1 cellular context compared by ENCODE assay signal in the genomic region with DNA sequence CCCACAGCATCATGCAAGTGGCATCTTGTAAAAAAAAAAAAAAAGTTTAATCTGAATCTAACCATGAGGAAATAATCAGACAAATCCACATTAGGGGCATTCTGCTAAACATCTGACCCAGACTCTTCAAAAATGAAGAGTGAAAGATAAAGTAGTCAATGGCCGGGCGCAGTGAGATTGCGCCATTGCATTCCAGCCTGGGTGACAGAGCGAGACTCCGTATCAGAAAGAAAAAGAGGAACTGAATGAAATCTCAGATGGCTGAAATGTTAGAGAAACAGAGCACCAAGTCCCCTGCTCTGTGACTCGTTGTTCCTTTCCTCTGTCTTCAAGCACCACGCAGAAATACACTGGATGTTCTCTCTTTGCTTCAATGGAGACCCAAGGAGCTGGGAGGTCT.
TF ChIP-seq lines count a peak whose summit lies in the region.

No MANE protein-coding gene starts in this region.

TF ChIP-seq in GM12878, 131 proteins besides CTCF, POLR2A, EP300 and RAD21:
- no peak for TF ChIP-seq TCF12 (IDR thresholded peaks at IDR 0.05; ENCODE audit: low read depth, low read length)
- no peak for TF ChIP-seq RUNX3 (IDR thresholded peaks at IDR 0.05; ENCODE audit: low read length)
- TF ChIP-seq, protein P1, sequence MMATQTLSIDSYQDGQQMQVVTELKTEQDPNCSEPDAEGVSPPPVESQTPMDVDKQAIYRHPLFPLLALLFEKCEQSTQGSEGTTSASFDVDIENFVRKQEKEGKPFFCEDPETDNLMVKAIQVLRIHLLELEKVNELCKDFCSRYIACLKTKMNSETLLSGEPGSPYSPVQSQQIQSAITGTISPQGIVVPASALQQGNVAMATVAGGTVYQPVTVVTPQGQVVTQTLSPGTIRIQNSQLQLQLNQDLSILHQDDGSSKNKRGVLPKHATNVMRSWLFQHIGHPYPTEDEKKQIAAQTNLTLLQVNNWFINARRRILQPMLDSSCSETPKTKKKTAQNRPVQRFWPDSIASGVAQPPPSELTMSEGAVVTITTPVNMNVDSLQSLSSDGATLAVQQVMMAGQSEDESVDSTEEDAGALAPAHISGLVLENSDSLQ (IDR thresholded peaks at IDR 0.05), result no peak
- no peak for TF ChIP-seq CBX5 (IDR thresholded peaks at IDR 0.05; ENCODE audit: low read depth)
- no peak for TF ChIP-seq CBX3 (IDR thresholded peaks at IDR 0.05; ENCODE audit: borderline replicate concordance, low read depth)
- TF ChIP-seq JUNB (IDR thresholded peaks at IDR 0.05), result no peak
- TF ChIP-seq POU2F2 (IDR thresholded peaks at IDR 0.05; ENCODE audit: borderline replicate concordance, low read depth, low read length), result no peak
- TF ChIP-seq CREB1 (IDR thresholded peaks at IDR 0.05; ENCODE audit: low read depth), result peak; percentile 35; the same call in 1 of the 2 replicates
- TF ChIP-seq YBX1 (IDR thresholded peaks at IDR 0.05), result no peak
- no peak for TF ChIP-seq IKZF2 (IDR thresholded peaks at IDR 0.05)
- no peak for TF ChIP-seq CHD4 (IDR thresholded peaks at IDR 0.05)
- peak; percentile 98 for TF ChIP-seq SPI1 (IDR thresholded peaks at IDR 0.05; ENCODE audit: borderline replicate concordance, insufficient read depth, low read depth, low read length)
- TF ChIP-seq CEBPB (IDR thresholded peaks at IDR 0.05; ENCODE audit: borderline replicate concordance in 1 of 2, low read depth in 2 of 2, low read length in 2 of 2), result no peak
- TF ChIP-seq ZNF622 (IDR thresholded peaks at IDR 0.05), result no peak
- no peak for TF ChIP-seq DPF2 (IDR thresholded peaks at IDR 0.05)
- TF ChIP-seq CHD2 (IDR thresholded peaks at IDR 0.05; ENCODE audit: borderline replicate concordance, low read depth, low read length), result no peak
- TF ChIP-seq NFYA (IDR thresholded peaks at IDR 0.05; ENCODE audit: borderline replicate concordance, low read depth, low read length), result no peak
- TF ChIP-seq MTA2 (IDR thresholded peaks at IDR 0.05; ENCODE audit: low read depth), result no peak
- TF ChIP-seq, protein P2, sequence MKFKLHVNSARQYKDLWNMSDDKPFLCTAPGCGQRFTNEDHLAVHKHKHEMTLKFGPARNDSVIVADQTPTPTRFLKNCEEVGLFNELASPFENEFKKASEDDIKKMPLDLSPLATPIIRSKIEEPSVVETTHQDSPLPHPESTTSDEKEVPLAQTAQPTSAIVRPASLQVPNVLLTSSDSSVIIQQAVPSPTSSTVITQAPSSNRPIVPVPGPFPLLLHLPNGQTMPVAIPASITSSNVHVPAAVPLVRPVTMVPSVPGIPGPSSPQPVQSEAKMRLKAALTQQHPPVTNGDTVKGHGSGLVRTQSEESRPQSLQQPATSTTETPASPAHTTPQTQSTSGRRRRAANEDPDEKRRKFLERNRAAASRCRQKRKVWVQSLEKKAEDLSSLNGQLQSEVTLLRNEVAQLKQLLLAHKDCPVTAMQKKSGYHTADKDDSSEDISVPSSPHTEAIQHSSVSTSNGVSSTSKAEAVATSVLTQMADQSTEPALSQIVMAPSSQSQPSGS (IDR thresholded peaks at IDR 0.05; ENCODE audit: low read length), result no peak
- TF ChIP-seq YY1 (IDR thresholded peaks at IDR 0.05; ENCODE audit: low read depth, low read length), result peak; percentile 85
- TF ChIP-seq, protein P3, sequence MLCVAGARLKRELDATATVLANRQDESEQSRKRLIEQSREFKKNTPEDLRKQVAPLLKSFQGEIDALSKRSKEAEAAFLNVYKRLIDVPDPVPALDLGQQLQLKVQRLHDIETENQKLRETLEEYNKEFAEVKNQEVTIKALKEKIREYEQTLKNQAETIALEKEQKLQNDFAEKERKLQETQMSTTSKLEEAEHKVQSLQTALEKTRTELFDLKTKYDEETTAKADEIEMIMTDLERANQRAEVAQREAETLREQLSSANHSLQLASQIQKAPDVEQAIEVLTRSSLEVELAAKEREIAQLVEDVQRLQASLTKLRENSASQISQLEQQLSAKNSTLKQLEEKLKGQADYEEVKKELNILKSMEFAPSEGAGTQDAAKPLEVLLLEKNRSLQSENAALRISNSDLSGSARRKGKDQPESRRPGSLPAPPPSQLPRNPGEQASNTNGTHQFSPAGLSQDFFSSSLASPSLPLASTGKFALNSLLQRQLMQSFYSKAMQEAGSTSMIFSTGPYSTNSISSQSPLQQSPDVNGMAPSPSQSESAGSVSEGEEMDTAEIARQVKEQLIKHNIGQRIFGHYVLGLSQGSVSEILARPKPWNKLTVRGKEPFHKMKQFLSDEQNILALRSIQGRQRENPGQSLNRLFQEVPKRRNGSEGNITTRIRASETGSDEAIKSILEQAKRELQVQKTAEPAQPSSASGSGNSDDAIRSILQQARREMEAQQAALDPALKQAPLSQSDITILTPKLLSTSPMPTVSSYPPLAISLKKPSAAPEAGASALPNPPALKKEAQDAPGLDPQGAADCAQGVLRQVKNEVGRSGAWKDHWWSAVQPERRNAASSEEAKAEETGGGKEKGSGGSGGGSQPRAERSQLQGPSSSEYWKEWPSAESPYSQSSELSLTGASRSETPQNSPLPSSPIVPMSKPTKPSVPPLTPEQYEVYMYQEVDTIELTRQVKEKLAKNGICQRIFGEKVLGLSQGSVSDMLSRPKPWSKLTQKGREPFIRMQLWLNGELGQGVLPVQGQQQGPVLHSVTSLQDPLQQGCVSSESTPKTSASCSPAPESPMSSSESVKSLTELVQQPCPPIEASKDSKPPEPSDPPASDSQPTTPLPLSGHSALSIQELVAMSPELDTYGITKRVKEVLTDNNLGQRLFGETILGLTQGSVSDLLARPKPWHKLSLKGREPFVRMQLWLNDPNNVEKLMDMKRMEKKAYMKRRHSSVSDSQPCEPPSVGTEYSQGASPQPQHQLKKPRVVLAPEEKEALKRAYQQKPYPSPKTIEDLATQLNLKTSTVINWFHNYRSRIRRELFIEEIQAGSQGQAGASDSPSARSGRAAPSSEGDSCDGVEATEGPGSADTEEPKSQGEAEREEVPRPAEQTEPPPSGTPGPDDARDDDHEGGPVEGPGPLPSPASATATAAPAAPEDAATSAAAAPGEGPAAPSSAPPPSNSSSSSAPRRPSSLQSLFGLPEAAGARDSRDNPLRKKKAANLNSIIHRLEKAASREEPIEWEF (IDR thresholded peaks at IDR 0.05; ENCODE audit: insufficient replicate concordance, low read depth, low read length), result no peak
- 0 out of 2 replicates have a peak, but pooled peaks have one; percentile 29 for TF ChIP-seq PAX5 (IDR thresholded peaks at IDR 0.05; ENCODE audit: borderline replicate concordance, low read depth, low read length)
